20 cellular contexts compared by ENCODE assay signal in genomic region chr5:80326468-80326867, GRCh38. TPM values are rescaled to one million over a fixed set of nuclear protein-coding genes. Genes with fewer than 3 reads are reported as not detected.
"Had no signal": no experiment of that assay in that cellular context is flagged by ENCODE, and none has a peak within 500 bp of the region (broad histone marks: within the 10 kb centered on the region; RNA-seq: fewer than 3 reads in every experiment).

No MANE protein-coding gene starts in this region.

- ATAC-seq: gastrocnemius medialis; left ventricle myocardium superior; lower lobe of right lung; natural killer cell; right lobe of liver; stimulated activated naive CD8-positive, alpha-beta T cell treated with anti-CD3 and anti-CD28 coated beads, Interleukin-15, amount 100 ng/mL, for 72 hours had no signal

- H3K4me3 ChIP-seq: dorsolateral prefrontal cortex, gastrocnemius medialis, lower lobe of right lung, right lobe of liver, thyroid gland, vagina had no signal

- DNase-seq: dorsolateral prefrontal cortex; effector CD4-positive, alpha-beta T cell; gastrocnemius medialis; head of caudate nucleus; left ventricle myocardium superior; lower lobe of right lung; natural killer cell; right lobe of liver; small intestine; stimulated activated CD4-positive, alpha-beta T cell treated with anti-CD3 and anti-CD28 coated beads, Interleukin-15, amount 100 ng/mL, for 24 hours; stimulated activated CD4-positive, alpha-beta T cell treated with anti-CD3 and anti-CD28 coated beads, Interleukin-2, amount 100 ng/mL, for 48 hours; stimulated activated naive CD4-positive, alpha-beta T cell; stimulated activated naive CD8-positive, alpha-beta T cell treated with anti-CD3 and anti-CD28 coated beads, Interleukin-15, amount 100 ng/mL, for 72 hours; thyroid gland; trophoblast cell had no signal

- H2AFZ ChIP-seq: parathyroid adenoma had no signal

- H3K27ac ChIP-seq: dorsolateral prefrontal cortex, gastrocnemius medialis, lower lobe of right lung, parathyroid adenoma, right lobe of liver, thyroid gland, vagina had no signal

- H3K36me3 ChIP-seq: gastrocnemius medialis, lower lobe of right lung, right lobe of liver, thyroid gland, vagina had no signal

- H3K4me1 ChIP-seq: gastrocnemius medialis, lower lobe of right lung, parathyroid adenoma, right lobe of liver, thyroid gland, vagina had no signal

- H3K9me3 ChIP-seq: gastrocnemius medialis, lower lobe of right lung, right lobe of liver, thyroid gland, vagina had no signal

- H3K27me3 ChIP-seq: dorsolateral prefrontal cortex, gastrocnemius medialis, right lobe of liver, thyroid gland, vagina had no signal

- H3K9ac ChIP-seq: parathyroid adenoma had no signal

RNA-seq across cellular contexts. Expression of gene SPZ1, which starts 6.7 kb away (rescaled TPM):
- polyA plus RNA-seq: esophagus, keratinocyte, neural cell, small intestine had no signal
